ENCODE assay signal across 1 cellular context in the genomic region with DNA sequence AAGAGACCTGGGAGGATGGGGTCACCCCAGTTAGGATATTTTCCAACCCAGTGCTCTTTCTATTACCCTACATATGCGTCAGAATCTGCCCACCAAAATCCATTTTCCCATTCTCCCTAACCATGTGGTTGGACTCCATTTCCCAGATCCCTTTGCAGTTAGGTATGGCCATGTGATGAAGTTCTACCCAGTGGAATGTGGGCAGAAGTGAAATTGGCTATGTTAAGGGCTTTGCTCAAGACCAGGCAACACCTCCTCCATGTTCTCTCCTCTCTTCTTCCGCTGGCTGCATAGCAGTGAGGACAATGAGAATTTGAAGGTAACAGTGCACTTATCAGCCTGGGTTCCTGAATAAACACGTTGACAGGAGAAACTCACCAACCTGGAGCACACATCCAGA.
TF ChIP-seq lines count a peak whose summit lies in the region.

No MANE protein-coding gene starts in this region.

TF ChIP-seq in IMR-90, 13 proteins besides CTCF, POLR2A, EP300 and RAD21:
- TF ChIP-seq MAZ (IDR thresholded peaks at IDR 0.05; ENCODE audit: borderline replicate concordance, low read depth, low read length) = no peak
- TF ChIP-seq MAFK (IDR thresholded peaks at IDR 0.05; ENCODE audit: low read depth, low read length) = no peak
- TF ChIP-seq FOS (IDR thresholded peaks at IDR 0.05; ENCODE audit: low read depth, low read length) = no peak
- TF ChIP-seq, protein P1, sequence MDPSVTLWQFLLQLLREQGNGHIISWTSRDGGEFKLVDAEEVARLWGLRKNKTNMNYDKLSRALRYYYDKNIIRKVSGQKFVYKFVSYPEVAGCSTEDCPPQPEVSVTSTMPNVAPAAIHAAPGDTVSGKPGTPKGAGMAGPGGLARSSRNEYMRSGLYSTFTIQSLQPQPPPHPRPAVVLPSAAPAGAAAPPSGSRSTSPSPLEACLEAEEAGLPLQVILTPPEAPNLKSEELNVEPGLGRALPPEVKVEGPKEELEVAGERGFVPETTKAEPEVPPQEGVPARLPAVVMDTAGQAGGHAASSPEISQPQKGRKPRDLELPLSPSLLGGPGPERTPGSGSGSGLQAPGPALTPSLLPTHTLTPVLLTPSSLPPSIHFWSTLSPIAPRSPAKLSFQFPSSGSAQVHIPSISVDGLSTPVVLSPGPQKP (IDR thresholded peaks at IDR 0.05; ENCODE audit: borderline replicate concordance, low read depth, low read length) = no peak
- no peak for TF ChIP-seq CEBPB (IDR thresholded peaks at IDR 0.05; ENCODE audit: low read depth, low read length)
